Comparison of ENCODE assay signal across 1 cellular context in genomic region chr11:64459016-64459415, GRCh38.
TF ChIP-seq lines count a peak whose summit lies in the region.

No MANE protein-coding gene starts in this region.

TF ChIP-seq in IMR-90, 13 proteins besides CTCF, POLR2A, EP300 and RAD21:
- no peak for TF ChIP-seq CHD1 (IDR thresholded peaks at IDR 0.05; ENCODE audit: low read depth, low read length)
- TF ChIP-seq MXI1 (IDR thresholded peaks at IDR 0.05; ENCODE audit: borderline replicate concordance, low read depth, low read length), result no peak
- no peak for TF ChIP-seq USF2 (IDR thresholded peaks at IDR 0.05; ENCODE audit: low read depth, low read length)
- no peak for TF ChIP-seq MAFK (IDR thresholded peaks at IDR 0.05; ENCODE audit: low read depth, low read length)
- no peak for TF ChIP-seq CEBPB (IDR thresholded peaks at IDR 0.05; ENCODE audit: low read depth, low read length)
- TF ChIP-seq RFX5 (IDR thresholded peaks at IDR 0.05; ENCODE audit: low read depth, low read length), result no peak
- TF ChIP-seq RCOR1 (IDR thresholded peaks at IDR 0.05; ENCODE audit: insufficient replicate concordance, low read length), result no peak
- no peak for TF ChIP-seq SMC3 (IDR thresholded peaks at IDR 0.05; ENCODE audit: low read depth, low read length)
- TF ChIP-seq BHLHE40 (IDR thresholded peaks at IDR 0.05; ENCODE audit: low read depth, low read length), result no peak
- no peak for TF ChIP-seq NFE2L2 (IDR thresholded peaks at IDR 0.05; ENCODE audit: low read depth, low read length)
- TF ChIP-seq ELK1 (IDR thresholded peaks at IDR 0.05; ENCODE audit: borderline replicate concordance, low read depth, low read length), result no peak
- no peak for TF ChIP-seq FOS (IDR thresholded peaks at IDR 0.05; ENCODE audit: low read depth, low read length)
- TF ChIP-seq MAZ (IDR thresholded peaks at IDR 0.05; ENCODE audit: borderline replicate concordance, low read depth, low read length), result no peak
TF ChIP-seq in IMR-90: peak in this region for 0.
